8 cellular contexts compared by ENCODE assay signal in genomic region chr6:7910298-7910653, GRCh38. TPM values are rescaled to one million over a fixed set of nuclear protein-coding genes. Genes with fewer than 3 reads are reported as not detected.
DNase-seq lines count a peak whose midpoint lies in the region; ATAC-seq, FAIRE-seq and TF ChIP-seq lines count a peak whose summit lies in the region.

No MANE protein-coding gene starts in this region.

- H3K27ac ChIP-seq in cardiac muscle cell (peak overlapping the region; percentile 67), H1 (ENCODE audit: low read depth, low read length) (no peak overlapping the region; the same call in 1 of the 2 replicates), neutrophil (no peak overlapping the region)

- peak overlapping the region in 3 of 4 experiments; percentile 68 to 82 (median 72); a peak in 5 of 7 replicates for H3K9ac ChIP-seq in H1 (replicated peaks in 1 of 4; ENCODE audit: extremely low read depth in 1 of 4, low read depth in 3 of 4, low read length in 3 of 4)

- no peaks in the 10 kb centered on the region for H3K9me3 ChIP-seq in cardiac muscle cell (ENCODE audit: low read depth)
- H3K9me3 ChIP-seq in H1 (ENCODE audit: insufficient read depth in 2 of 2, low read depth in 1 of 2, low read length in 1 of 2), result no peaks in the 10 kb centered on the region
- H3K9me3 ChIP-seq in neutrophil, result no peaks in the 10 kb centered on the region

- H3K4me2 ChIP-seq in H1 (ENCODE audit: insufficient read depth in 1 of 2, low read depth in 2 of 2, low read length in 2 of 2), result peak overlapping the region; percentile 97 to 98

- peak overlapping the region; percentile 91 for H4K8ac ChIP-seq in H1 (ENCODE audit: extremely low read depth, insufficient read depth, low read length)

- FAIRE-seq in H1 (lab: Jason Lieb, UNC), result no peak

- no peak overlapping the region for H2AFZ ChIP-seq in H1 (ENCODE audit: low read length)

- H3K36me3 ChIP-seq in cardiac muscle cell (no peaks in the 10 kb centered on the region), H1 (ENCODE audit: control insufficient read depth in 2 of 4, insufficient read depth in 4 of 4, low read length in 3 of 4) (peaks cover 0 to 2% (median 0%) of the 10 kb centered on the region in 4 experiments; a peak in 1 of 8 replicates), neutrophil (no peaks in the 10 kb centered on the region)

- H2AK5ac ChIP-seq in H1 (ENCODE audit: low read depth, low read length), result no peak overlapping the region

- no peak overlapping the region for H3K4ac ChIP-seq in H1 (replicated peaks; ENCODE audit: insufficient read length, low read depth, low read length)

- no peak overlapping the region for H3K18ac ChIP-seq in H1 (ENCODE audit: extremely low read depth, low read length)

- H4K20me1 ChIP-seq in H1 (replicated peaks in 1 of 2; ENCODE audit: control insufficient read depth in 1 of 2, insufficient read depth in 2 of 2, low read length in 2 of 2), result peaks cover 6 to 9% of the 10 kb centered on the region in 2 experiments

- H3K27me3 ChIP-seq in cardiac muscle cell, result peaks cover 35% of the 10 kb centered on the region
- H3K27me3 ChIP-seq in H1 (replicated peaks in 1 of 4; ENCODE audit: control insufficient read depth in 3 of 4, extremely low read depth in 1 of 4, insufficient read depth in 3 of 4, low read length in 3 of 4), result peaks cover 0 to 14% (median 3%) of the 10 kb centered on the region in 4 experiments; a peak in 4 of 7 replicates
- peaks cover 60% of the 10 kb centered on the region for H3K27me3 ChIP-seq in neutrophil

- H3K23ac ChIP-seq in H1 (ENCODE audit: insufficient read length), result no peak overlapping the region

- no peak overlapping the region for H4K5ac ChIP-seq in H1 (ENCODE audit: insufficient read length, low read depth, low read length)

- H4K91ac ChIP-seq in H1 (replicated peaks; ENCODE audit: insufficient read length, low read length), result no peak overlapping the region

- intact Hi-C loops in left ventricle myocardium superior (cut with micrococcal nuclease), result no loop called here

- no peak for TF ChIP-seq CTCF in cardiac muscle cell (IDR thresholded peaks at IDR 0.05; ENCODE audit: low read depth, low read length)
- TF ChIP-seq CTCF in H1 (IDR thresholded peaks at IDR 0.05; ENCODE audit: control extremely low read depth in 1 of 3, insufficient read depth in 1 of 3, low read depth in 1 of 3, low read length in 3 of 3), result no peak
- no peak for TF ChIP-seq CTCF in neutrophil (IDR thresholded peaks at IDR 0.05)

- H2BK20ac ChIP-seq in H1 (ENCODE audit: low read length), result no peak overlapping the region

- no peak overlapping the region for H2BK5ac ChIP-seq in H1 (ENCODE audit: low read depth, low read length)

- H2BK120ac ChIP-seq in H1 (replicated peaks; ENCODE audit: low read depth, low read length), result no peak overlapping the region

- ATAC-seq in left ventricle myocardium superior (no peak), HG03460 (IDR thresholded peaks at IDR 0.05; ENCODE audit: unreplicated experiment) (peak; percentile 13)

- H3K4me1 ChIP-seq in cardiac muscle cell (ENCODE audit: low read depth), result no peaks in the 10 kb centered on the region
- H3K4me1 ChIP-seq in H1 (replicated peaks in 1 of 4; ENCODE audit: control insufficient read depth in 3 of 4, insufficient read depth in 4 of 4, low read length in 3 of 4), result peaks cover 2 to 9% (median 3%) of the 10 kb centered on the region in 4 experiments; a peak in 5 of 7 replicates
- H3K4me1 ChIP-seq in neutrophil (ENCODE audit: control insufficient read depth in 1 of 2, insufficient read depth in 1 of 2, low read depth in 1 of 2, low read length in 1 of 2), result peaks cover 9 to 14% of the 10 kb centered on the region in 2 experiments

- POLR2A ChIA-PET in H1 (lab: Charles Lee; ENCODE audit: partially characterized antibody), result interaction anchor here (0.6 to 1.7 kb wide), 4 partner anchors 18 to 154 kb away, joined by 3 to 10 read pairs (median 5); partner anchors contain the start of gene BLOC1S5

- no peak overlapping the region for H2BK15ac ChIP-seq in H1 (ENCODE audit: low read length)

- TF ChIP-seq EP300 in H1 (IDR thresholded peaks at IDR 0.05; ENCODE audit: borderline replicate concordance in 1 of 2, low read depth in 2 of 2, low read length in 2 of 2), result no peak

- no peak for DNase-seq in cardiac muscle cell (ENCODE audit: low read depth in 1 of 2, low spot score in 1 of 2)
- no peak for DNase-seq in left ventricle myocardium superior
- no peak for DNase-seq in H1 (ENCODE audit: low read depth in 1 of 2, low spot score in 2 of 2)
- DNase-seq in medulla oblongata (ENCODE audit: extremely low spot score), result no peak
- no peak for DNase-seq in activated naive CD4-positive, alpha-beta T cell treated with Interleukin-2 at 50 U/mL for 16 hours
- no peak for DNase-seq in cerebellum (ENCODE audit: low spot score)

- H3K79me1 ChIP-seq in H1 (ENCODE audit: low read depth, low read length), result peaks cover 9% of the 10 kb centered on the region

- WGBS in H1 (ENCODE audit: extremely low coverage in 1 of 2, insufficient coverage in 1 of 2, insufficient read length in 1 of 2, insufficient replicate concordance in 2 of 2, low coverage in 1 of 2, low lambda C conversion rate in 2 of 2, missing lambda C conversion rate in 1 of 2), 2 experiments, result 3% methylated on average over 16 of the region's 57 CpGs; no CpG with 5 or more reads in 1 of the 2 experiments

- peaks cover 14 to 43% of the 10 kb centered on the region in 2 experiments for H3K79me2 ChIP-seq in H1 (ENCODE audit: control insufficient read depth in 1 of 2, insufficient read depth in 2 of 2, low read length in 2 of 2)

- TF ChIP-seq RAD21 in H1 (IDR thresholded peaks at IDR 0.05 in 1 of 2, conservative IDR thresholded peaks at IDR 0.05 in 1 of 2; ENCODE audit: low read depth in 2 of 2, low read length in 2 of 2), result no peak

- no peak overlapping the region for H2BK12ac ChIP-seq in H1 (ENCODE audit: low read depth, low read length)

- TF ChIP-seq POLR2A in H1 (IDR thresholded peaks at IDR 0.05; ENCODE audit: control extremely low read depth in 1 of 2, low read depth in 2 of 2, low read length in 2 of 2), result no peak; a peak in 1 of 3 replicates

- CTCF ChIA-PET in H1 (lab: Charles Lee; ENCODE audit: partially characterized antibody), result interaction anchor here (1.1 kb wide), 1 partner anchor 188 kb away, joined by 3 read pairs; no protein-coding TSS in a partner anchor

- H3K14ac ChIP-seq in H1 (ENCODE audit: insufficient read length), result no peak overlapping the region

- peak overlapping the region; percentile 90 for H3K4me3 ChIP-seq in cardiac muscle cell
- H3K4me3 ChIP-seq in H1 (ENCODE audit: extremely low read depth in 1 of 4, insufficient read depth in 2 of 4, low read depth in 3 of 4, low read length in 4 of 4), result peak overlapping the region; percentile 49 to 89 (median 68)
- H3K4me3 ChIP-seq in neutrophil (ENCODE audit: low read depth in 1 of 2, low read length in 1 of 2), result peak overlapping the region; percentile 50 to 69

- H3K56ac ChIP-seq in H1 (replicated peaks; ENCODE audit: insufficient read length, low read depth, low read length), result no peak overlapping the region

- peaks cover 6% of the 10 kb centered on the region; the same call in 1 of the 2 replicates for H3K23me2 ChIP-seq in H1 (ENCODE audit: low read depth, low read length)

TF ChIP-seq in H1, 55 proteins besides CTCF, POLR2A, EP300 and RAD21 (continues in another document):
- TF ChIP-seq PHF8 (conservative IDR thresholded peaks at IDR 0.05; ENCODE audit: low read depth, low read length) (peak; percentile 20; the same call in 1 of the 2 replicates), KDM4A (IDR thresholded peaks at IDR 0.05; ENCODE audit: low read depth, low read length, severe bottlenecking) (peak; percentile 84), GABPA (IDR thresholded peaks at IDR 0.05; ENCODE audit: borderline replicate concordance, insufficient read depth, low read length) (no peak), CREB1 (IDR thresholded peaks at IDR 0.05) (peak; percentile 54; the same call in 1 of the 2 replicates)

RNA-seq across cellular contexts. Expression of gene TXNDC5, which starts 0.3 kb away (rescaled TPM):
- total RNA-seq in cardiac muscle cell (73.1 and 104 TPM in 2 replicates), left ventricle myocardium superior (32.9 TPM), cerebellum (38.6 TPM)
- polyA plus RNA-seq in cardiac muscle cell (86.1 and 111 TPM in 2 replicates), H1 (2011; rRNA removed) (89.8 and 114 TPM in 2 replicates)
- total RNA-seq in H1 (2021; fragmentation: NEBNext Ultra II Directional; extraction: Animal tissue kit (Norgen Biotek cat#: 25700)), result 169 and 172 TPM in 2 replicates
- polyA plus RNA-seq in H1 (2011; cell fraction: cytosol; rRNA removed), result 107 TPM
- 86.4 TPM for polyA plus RNA-seq in H1 (2011; cell fraction: nucleus; rRNA removed)
- 118 to 141 TPM (median 132 TPM) in 4 replicates for polyA plus RNA-seq in H1 (2012, experiment 1 of 2)
- polyA plus RNA-seq in H1 (2012, experiment 2 of 2), result 54.2 TPM
- 203 TPM for polyA plus RNA-seq in H1 (2013, experiment 1 of 2)
- polyA plus RNA-seq in H1 (2013, experiment 2 of 2), result 232 TPM
- 108 and 132 TPM in 2 replicates for polyA minus RNA-seq in H1 (2011; rRNA and poly(A)+ RNA removed)
- polyA minus RNA-seq in H1 (2011; cell fraction: cytosol; rRNA and poly(A)+ RNA removed), result 58.8 TPM
- 53.1 TPM for polyA minus RNA-seq in H1 (2011; cell fraction: nucleus; rRNA and poly(A)+ RNA removed)
